In the genomic region with DNA sequence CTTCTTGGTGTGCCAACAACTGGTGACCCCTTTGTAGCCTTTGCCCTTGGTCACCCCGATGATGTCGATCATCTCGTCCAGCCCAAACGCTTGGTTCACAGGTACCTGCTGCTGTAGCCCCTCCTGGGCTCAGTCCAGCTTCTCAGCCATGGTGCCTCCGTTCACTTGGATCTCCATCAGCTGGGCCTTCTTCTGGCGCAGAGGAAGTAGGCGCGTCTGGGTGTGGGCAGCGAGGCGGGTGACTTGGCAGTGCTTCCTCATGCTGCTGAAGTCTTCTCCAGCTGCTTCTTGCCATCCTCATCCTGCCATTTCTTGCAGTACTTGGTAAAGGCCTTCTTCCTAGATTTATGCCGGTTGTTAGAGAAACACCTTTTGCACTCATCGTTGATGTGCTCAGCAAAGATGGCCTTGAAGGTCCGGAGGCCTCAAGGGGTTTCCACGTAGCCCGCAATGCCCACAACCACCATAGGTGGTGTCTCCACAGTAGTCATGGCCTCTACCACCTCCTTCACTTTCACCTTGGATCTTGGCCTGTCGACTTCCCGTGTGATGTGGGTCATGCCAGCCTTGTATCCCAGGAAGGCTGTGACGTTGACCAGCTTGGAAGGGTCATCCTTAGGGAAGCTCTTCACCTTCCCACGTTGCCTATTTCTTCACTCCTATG, we compare ENCODE assay signal across 1 cellular context.
TF ChIP-seq lines count a peak whose summit lies in the region.

No MANE protein-coding gene starts in this region.

TF ChIP-seq in HCT116, 20 proteins besides CTCF, POLR2A, EP300 and RAD21 (continued from another document):
- TF ChIP-seq SP1 (IDR thresholded peaks at IDR 0.05; ENCODE audit: low read depth): no peak
- no peak for TF ChIP-seq ZFX (IDR thresholded peaks at IDR 0.05)
- TF ChIP-seq, protein P1, sequence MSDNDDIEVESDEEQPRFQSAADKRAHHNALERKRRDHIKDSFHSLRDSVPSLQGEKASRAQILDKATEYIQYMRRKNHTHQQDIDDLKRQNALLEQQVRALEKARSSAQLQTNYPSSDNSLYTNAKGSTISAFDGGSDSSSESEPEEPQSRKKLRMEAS (IDR thresholded peaks at IDR 0.05): no peak
- no peak for TF ChIP-seq CEBPB (IDR thresholded peaks at IDR 0.05; ENCODE audit: low read depth)
- TF ChIP-seq ELF1 (IDR thresholded peaks at IDR 0.05; ENCODE audit: borderline replicate concordance, low read depth): no peak
- no peak for TF ChIP-seq JUND (IDR thresholded peaks at IDR 0.05)
- TF ChIP-seq CBX3 (IDR thresholded peaks at IDR 0.05; ENCODE audit: low read depth): no peak
- TF ChIP-seq EZH2 (IDR thresholded peaks at IDR 0.05): no peak
- TF ChIP-seq, protein P2, sequence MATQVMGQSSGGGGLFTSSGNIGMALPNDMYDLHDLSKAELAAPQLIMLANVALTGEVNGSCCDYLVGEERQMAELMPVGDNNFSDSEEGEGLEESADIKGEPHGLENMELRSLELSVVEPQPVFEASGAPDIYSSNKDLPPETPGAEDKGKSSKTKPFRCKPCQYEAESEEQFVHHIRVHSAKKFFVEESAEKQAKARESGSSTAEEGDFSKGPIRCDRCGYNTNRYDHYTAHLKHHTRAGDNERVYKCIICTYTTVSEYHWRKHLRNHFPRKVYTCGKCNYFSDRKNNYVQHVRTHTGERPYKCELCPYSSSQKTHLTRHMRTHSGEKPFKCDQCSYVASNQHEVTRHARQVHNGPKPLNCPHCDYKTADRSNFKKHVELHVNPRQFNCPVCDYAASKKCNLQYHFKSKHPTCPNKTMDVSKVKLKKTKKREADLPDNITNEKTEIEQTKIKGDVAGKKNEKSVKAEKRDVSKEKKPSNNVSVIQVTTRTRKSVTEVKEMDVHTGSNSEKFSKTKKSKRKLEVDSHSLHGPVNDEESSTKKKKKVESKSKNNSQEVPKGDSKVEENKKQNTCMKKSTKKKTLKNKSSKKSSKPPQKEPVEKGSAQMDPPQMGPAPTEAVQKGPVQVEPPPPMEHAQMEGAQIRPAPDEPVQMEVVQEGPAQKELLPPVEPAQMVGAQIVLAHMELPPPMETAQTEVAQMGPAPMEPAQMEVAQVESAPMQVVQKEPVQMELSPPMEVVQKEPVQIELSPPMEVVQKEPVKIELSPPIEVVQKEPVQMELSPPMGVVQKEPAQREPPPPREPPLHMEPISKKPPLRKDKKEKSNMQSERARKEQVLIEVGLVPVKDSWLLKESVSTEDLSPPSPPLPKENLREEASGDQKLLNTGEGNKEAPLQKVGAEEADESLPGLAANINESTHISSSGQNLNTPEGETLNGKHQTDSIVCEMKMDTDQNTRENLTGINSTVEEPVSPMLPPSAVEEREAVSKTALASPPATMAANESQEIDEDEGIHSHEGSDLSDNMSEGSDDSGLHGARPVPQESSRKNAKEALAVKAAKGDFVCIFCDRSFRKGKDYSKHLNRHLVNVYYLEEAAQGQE (IDR thresholded peaks at IDR 0.05; ENCODE audit: low read depth): no peak
- TF ChIP-seq POLR2AphosphoS5 (IDR thresholded peaks at IDR 0.05; ENCODE audit: low read depth, low read length): no peak
- no peak for TF ChIP-seq EZH2phosphoT487 (IDR thresholded peaks at IDR 0.05; ENCODE audit: borderline replicate concordance)
- TF ChIP-seq, protein P3, sequence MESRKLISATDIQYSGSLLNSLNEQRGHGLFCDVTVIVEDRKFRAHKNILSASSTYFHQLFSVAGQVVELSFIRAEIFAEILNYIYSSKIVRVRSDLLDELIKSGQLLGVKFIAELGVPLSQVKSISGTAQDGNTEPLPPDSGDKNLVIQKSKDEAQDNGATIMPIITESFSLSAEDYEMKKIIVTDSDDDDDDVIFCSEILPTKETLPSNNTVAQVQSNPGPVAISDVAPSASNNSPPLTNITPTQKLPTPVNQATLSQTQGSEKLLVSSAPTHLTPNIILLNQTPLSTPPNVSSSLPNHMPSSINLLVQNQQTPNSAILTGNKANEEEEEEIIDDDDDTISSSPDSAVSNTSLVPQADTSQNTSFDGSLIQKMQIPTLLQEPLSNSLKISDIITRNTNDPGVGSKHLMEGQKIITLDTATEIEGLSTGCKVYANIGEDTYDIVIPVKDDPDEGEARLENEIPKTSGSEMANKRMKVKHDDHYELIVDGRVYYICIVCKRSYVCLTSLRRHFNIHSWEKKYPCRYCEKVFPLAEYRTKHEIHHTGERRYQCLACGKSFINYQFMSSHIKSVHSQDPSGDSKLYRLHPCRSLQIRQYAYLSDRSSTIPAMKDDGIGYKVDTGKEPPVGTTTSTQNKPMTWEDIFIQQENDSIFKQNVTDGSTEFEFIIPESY (IDR thresholded peaks at IDR 0.05; ENCODE audit: extremely low read depth, insufficient replicate concordance, low read length): no peak
- TF ChIP-seq ZNF274 (IDR thresholded peaks at IDR 0.05; ENCODE audit: low read depth, low read length): no peak
